Comparison of ENCODE assay signal across 2 cellular contexts in the genomic region with DNA sequence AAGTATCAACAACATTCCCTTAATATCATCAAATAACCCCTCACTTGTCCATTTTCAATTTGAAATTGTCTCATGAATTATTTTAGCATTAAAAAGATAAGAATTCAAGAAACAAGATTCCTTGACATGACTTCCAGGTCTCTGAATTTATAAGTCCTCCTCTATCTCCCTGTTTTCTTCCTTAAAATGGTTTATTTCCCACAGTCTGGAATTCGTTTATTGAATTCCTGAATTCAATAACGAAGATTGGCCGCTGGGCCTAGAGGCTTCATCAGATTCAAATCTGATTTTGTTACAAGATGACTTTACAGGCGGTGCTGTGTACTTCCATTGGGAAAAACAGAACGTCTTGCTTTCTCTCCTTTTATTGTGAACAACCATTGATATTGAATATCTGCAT.
A peak's percentile ranks its signal among the peaks of the same experiment; 100 is the strongest.
TF ChIP-seq lines count a peak whose summit lies in the region.

No MANE protein-coding gene starts in this region.

TF ChIP-seq in HepG2, 621 proteins besides CTCF, POLR2A, EP300 and RAD21:
- TF ChIP-seq ZNF468 (CRISPR knock-in tag; IDR thresholded peaks at IDR 0.05) (no peak), CBX2 (IDR thresholded peaks at IDR 0.05; ENCODE audit: low read depth, low read length) (peak; percentile 81; the same call in 1 of the 2 replicates), CBX2 (CRISPR knock-in tag; IDR thresholded peaks at IDR 0.05; ENCODE audit: low read depth) (no peak)

TF ChIP-seq in K562, 482 proteins besides CTCF, POLR2A, EP300 and RAD21:
- no peak for TF ChIP-seq TAF15 (IDR thresholded peaks at IDR 0.05; ENCODE audit: low read depth, low read length)
- TF ChIP-seq COPS2 (conservative IDR thresholded peaks at IDR 0.05) = no peak
- TF ChIP-seq, protein P1, sequence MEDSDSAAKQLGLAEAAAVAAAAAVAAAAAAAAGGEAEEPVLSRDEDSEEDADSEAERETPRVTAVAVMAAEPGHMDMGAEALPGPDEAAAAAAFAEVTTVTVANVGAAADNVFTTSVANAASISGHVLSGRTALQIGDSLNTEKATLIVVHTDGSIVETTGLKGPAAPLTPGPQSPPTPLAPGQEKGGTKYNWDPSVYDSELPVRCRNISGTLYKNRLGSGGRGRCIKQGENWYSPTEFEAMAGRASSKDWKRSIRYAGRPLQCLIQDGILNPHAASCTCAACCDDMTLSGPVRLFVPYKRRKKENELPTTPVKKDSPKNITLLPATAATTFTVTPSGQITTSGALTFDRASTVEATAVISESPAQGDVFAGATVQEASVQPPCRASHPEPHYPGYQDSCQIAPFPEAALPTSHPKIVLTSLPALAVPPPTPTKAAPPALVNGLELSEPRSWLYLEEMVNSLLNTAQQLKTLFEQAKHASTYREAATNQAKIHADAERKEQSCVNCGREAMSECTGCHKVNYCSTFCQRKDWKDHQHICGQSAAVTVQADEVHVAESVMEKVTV (CRISPR knock-in tag; IDR thresholded peaks at IDR 0.05) = no peak
- TF ChIP-seq KLF6 (CRISPR knock-in tag; IDR thresholded peaks at IDR 0.05; ENCODE audit: borderline replicate concordance) = no peak
- TF ChIP-seq MYNN (IDR thresholded peaks at IDR 0.05) = no peak
- no peak for TF ChIP-seq MYNN (CRISPR knock-in tag; IDR thresholded peaks at IDR 0.05)
- no peak for TF ChIP-seq KDM4B (IDR thresholded peaks at IDR 0.05; ENCODE audit: borderline replicate concordance in 2 of 2, low read depth in 1 of 2)
- TF ChIP-seq EGR1 (conservative IDR thresholded peaks at IDR 0.05) = no peak
- no peak for TF ChIP-seq LCOR (CRISPR knock-in tag; IDR thresholded peaks at IDR 0.05)
- no peak for TF ChIP-seq SMARCA4 (IDR thresholded peaks at IDR 0.05)
- no peak for TF ChIP-seq SREBF1 (IDR thresholded peaks at IDR 0.05; ENCODE audit: borderline replicate concordance, low read depth, low read length)
- no peak for TF ChIP-seq GATA2 (CRISPR knock-in tag; IDR thresholded peaks at IDR 0.05)
- no peak for TF ChIP-seq SIRT6 (IDR thresholded peaks at IDR 0.05; ENCODE audit: low read depth, low read length)
- TF ChIP-seq, protein P2, sequence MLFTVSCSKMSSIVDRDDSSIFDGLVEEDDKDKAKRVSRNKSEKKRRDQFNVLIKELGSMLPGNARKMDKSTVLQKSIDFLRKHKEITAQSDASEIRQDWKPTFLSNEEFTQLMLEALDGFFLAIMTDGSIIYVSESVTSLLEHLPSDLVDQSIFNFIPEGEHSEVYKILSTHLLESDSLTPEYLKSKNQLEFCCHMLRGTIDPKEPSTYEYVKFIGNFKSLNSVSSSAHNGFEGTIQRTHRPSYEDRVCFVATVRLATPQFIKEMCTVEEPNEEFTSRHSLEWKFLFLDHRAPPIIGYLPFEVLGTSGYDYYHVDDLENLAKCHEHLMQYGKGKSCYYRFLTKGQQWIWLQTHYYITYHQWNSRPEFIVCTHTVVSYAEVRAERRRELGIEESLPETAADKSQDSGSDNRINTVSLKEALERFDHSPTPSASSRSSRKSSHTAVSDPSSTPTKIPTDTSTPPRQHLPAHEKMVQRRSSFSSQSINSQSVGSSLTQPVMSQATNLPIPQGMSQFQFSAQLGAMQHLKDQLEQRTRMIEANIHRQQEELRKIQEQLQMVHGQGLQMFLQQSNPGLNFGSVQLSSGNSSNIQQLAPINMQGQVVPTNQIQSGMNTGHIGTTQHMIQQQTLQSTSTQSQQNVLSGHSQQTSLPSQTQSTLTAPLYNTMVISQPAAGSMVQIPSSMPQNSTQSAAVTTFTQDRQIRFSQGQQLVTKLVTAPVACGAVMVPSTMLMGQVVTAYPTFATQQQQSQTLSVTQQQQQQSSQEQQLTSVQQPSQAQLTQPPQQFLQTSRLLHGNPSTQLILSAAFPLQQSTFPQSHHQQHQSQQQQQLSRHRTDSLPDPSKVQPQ (CRISPR knock-in tag; IDR thresholded peaks at IDR 0.05; ENCODE audit: borderline replicate concordance) = no peak
- TF ChIP-seq, protein P3, sequence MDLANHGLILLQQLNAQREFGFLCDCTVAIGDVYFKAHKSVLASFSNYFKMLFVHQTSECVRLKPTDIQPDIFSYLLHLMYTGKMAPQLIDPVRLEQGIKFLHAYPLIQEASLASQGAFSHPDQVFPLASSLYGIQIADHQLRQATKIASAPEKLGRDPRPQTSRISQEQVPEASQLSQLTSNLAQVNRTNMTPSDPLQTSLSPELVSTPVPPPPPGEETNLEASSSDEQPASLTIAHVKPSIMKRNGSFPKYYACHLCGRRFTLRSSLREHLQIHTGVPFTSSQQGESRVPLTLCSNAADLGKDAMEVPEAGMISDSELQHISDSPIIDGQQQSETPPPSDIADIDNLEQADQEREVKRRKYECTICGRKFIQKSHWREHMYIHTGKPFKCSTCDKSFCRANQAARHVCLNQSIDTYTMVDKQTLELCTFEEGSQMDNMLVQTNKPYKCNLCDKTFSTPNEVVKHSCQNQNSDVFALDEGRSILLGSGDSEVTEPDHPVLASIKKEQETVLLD (IDR thresholded peaks at IDR 0.05) = no peak
- TF ChIP-seq, protein P4, sequence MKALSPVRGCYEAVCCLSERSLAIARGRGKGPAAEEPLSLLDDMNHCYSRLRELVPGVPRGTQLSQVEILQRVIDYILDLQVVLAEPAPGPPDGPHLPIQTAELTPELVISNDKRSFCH (CRISPR knock-in tag; IDR thresholded peaks at IDR 0.05) = no peak
- TF ChIP-seq, protein P4 (tag; IDR thresholded peaks at IDR 0.05) = no peak
- TF ChIP-seq MEF2A (IDR thresholded peaks at IDR 0.05; ENCODE audit: control insufficient read depth, low read depth, low read length) = no peak
- TF ChIP-seq EZH2 (IDR thresholded peaks at IDR 0.05; ENCODE audit: borderline replicate concordance, low read depth, low read length) = no peak
- peak; percentile 85 for TF ChIP-seq CBX2 (IDR thresholded peaks at IDR 0.05; ENCODE audit: insufficient read depth, low read length, poor library complexity, severe bottlenecking)
- peak; percentile 85 for TF ChIP-seq CBX8 (IDR thresholded peaks at IDR 0.05; ENCODE audit: borderline replicate concordance, extremely low read depth, low read depth, low read length, poor library complexity, severe bottlenecking)
- TF ChIP-seq ETS2 (tag; IDR thresholded peaks at IDR 0.05; ENCODE audit: borderline replicate concordance, poor library complexity, severe bottlenecking) = no peak
- TF ChIP-seq, protein P5, sequence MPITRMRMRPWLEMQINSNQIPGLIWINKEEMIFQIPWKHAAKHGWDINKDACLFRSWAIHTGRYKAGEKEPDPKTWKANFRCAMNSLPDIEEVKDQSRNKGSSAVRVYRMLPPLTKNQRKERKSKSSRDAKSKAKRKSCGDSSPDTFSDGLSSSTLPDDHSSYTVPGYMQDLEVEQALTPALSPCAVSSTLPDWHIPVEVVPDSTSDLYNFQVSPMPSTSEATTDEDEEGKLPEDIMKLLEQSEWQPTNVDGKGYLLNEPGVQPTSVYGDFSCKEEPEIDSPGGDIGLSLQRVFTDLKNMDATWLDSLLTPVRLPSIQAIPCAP (CRISPR knock-in tag; IDR thresholded peaks at IDR 0.05; ENCODE audit: borderline replicate concordance) = no peak
- no peak for TF ChIP-seq MCM7 (IDR thresholded peaks at IDR 0.05)
- peak; percentile 56 for TF ChIP-seq ZFP36 (IDR thresholded peaks at IDR 0.05; ENCODE audit: low read depth, low read length, partially characterized antibody)
- peak; percentile 72 for TF ChIP-seq BMI1 (IDR thresholded peaks at IDR 0.05; ENCODE audit: low read length)
- no peak for TF ChIP-seq ZNF717 (CRISPR knock-in tag; IDR thresholded peaks at IDR 0.05)
- TF ChIP-seq RNF2 (IDR thresholded peaks at IDR 0.05) = 0 out of 2 replicates have a peak, but pooled peaks have one; percentile 43
- no peak for TF ChIP-seq SRF (CRISPR knock-in tag; IDR thresholded peaks at IDR 0.05)
- TF ChIP-seq PTRF (tag; IDR thresholded peaks at IDR 0.05) = no peak
- TF ChIP-seq, protein P6, sequence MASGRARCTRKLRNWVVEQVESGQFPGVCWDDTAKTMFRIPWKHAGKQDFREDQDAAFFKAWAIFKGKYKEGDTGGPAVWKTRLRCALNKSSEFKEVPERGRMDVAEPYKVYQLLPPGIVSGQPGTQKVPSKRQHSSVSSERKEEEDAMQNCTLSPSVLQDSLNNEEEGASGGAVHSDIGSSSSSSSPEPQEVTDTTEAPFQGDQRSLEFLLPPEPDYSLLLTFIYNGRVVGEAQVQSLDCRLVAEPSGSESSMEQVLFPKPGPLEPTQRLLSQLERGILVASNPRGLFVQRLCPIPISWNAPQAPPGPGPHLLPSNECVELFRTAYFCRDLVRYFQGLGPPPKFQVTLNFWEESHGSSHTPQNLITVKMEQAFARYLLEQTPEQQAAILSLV (tag; IDR thresholded peaks at IDR 0.05) = no peak
- TF ChIP-seq, protein P7, sequence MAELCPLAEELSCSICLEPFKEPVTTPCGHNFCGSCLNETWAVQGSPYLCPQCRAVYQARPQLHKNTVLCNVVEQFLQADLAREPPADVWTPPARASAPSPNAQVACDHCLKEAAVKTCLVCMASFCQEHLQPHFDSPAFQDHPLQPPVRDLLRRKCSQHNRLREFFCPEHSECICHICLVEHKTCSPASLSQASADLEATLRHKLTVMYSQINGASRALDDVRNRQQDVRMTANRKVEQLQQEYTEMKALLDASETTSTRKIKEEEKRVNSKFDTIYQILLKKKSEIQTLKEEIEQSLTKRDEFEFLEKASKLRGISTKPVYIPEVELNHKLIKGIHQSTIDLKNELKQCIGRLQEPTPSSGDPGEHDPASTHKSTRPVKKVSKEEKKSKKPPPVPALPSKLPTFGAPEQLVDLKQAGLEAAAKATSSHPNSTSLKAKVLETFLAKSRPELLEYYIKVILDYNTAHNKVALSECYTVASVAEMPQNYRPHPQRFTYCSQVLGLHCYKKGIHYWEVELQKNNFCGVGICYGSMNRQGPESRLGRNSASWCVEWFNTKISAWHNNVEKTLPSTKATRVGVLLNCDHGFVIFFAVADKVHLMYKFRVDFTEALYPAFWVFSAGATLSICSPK (IDR thresholded peaks at IDR 0.05; ENCODE audit: borderline replicate concordance) = no peak
- no peak for TF ChIP-seq ZNF79 (CRISPR knock-in tag; IDR thresholded peaks at IDR 0.05; ENCODE audit: low read depth)
- no peak for TF ChIP-seq TRIM24 (IDR thresholded peaks at IDR 0.05)
- TF ChIP-seq ZNF584 (CRISPR knock-in tag; IDR thresholded peaks at IDR 0.05; ENCODE audit: low read depth) = no peak
- no peak for TF ChIP-seq ZNF583 (CRISPR knock-in tag; IDR thresholded peaks at IDR 0.05)
- TF ChIP-seq, protein P8, sequence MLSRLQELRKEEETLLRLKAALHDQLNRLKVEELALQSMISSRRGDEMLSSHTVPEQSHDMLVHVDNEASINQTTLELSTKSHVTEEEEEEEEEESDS (CRISPR knock-in tag; IDR thresholded peaks at IDR 0.05) = no peak
- TF ChIP-seq SP1 (CRISPR knock-in tag; IDR thresholded peaks at IDR 0.05) = no peak
- TF ChIP-seq CREB1 (IDR thresholded peaks at IDR 0.05) = no peak
- TF ChIP-seq CREB1 (CRISPR knock-in tag; IDR thresholded peaks at IDR 0.05) = no peak
- no peak for TF ChIP-seq TBP (optimal IDR thresholded peaks at IDR 0.05; ENCODE audit: low read depth, low read length)
- TF ChIP-seq SETDB1 (IDR thresholded peaks at IDR 0.05; ENCODE audit: low read length) = no peak
- no peak for TF ChIP-seq ZNF780A (CRISPR knock-in tag; IDR thresholded peaks at IDR 0.05)
- no peak for TF ChIP-seq ZNF124 (CRISPR knock-in tag; IDR thresholded peaks at IDR 0.05)
- no peak for TF ChIP-seq RBM14 (IDR thresholded peaks at IDR 0.05; ENCODE audit: borderline replicate concordance, insufficient read depth, low read depth, low read length)
- no peak for TF ChIP-seq NCOA6 (IDR thresholded peaks at IDR 0.05)
- no peak for TF ChIP-seq SIN3A (IDR thresholded peaks at IDR 0.05; ENCODE audit: borderline replicate concordance in 2 of 2, control insufficient read depth in 1 of 2, low read depth in 2 of 2, low read length in 2 of 2)
- no peak for TF ChIP-seq ZNF3 (CRISPR knock-in tag; IDR thresholded peaks at IDR 0.05)
TF ChIP-seq in K562: peak in this region for 5.
